8 cellular contexts compared by ENCODE assay signal in the genomic region with DNA sequence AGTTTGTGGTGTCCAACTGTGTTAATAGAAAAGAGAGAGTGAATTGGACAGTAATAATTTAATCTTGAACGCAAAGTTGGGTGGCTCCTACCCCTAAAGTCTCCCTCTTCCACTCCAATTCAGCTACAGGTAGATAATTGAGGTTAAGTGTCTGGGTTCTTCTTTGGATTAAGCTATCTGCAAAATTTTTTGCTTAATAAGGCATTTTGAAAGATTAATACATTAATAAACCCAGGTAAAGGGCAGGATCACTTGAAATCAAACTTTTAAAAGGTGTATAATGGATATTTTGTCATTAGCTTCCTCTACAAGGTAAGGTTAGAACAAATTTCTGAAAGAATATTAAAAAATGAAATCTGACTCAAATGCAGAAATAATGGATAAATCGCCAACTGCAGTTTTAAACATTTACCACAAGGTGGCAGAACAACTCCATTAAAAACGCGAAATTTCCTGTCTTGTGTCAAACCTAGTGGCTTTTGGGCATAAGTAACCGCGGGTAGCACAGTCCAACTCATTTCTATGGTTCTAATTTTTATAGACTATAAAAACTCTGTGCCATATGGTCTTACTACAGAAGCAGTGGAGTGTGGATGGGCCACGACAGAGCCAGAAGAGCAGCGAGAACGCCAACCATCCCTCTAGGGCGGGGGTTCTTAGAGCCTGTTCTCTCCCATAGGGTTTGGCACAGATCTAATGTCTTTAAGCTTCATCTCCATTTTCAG.
DNase-seq lines count a peak whose midpoint lies in the region; ATAC-seq and TF ChIP-seq lines count a peak whose summit lies in the region.

No MANE protein-coding gene starts in this region.

- no peaks in the 10 kb centered on the region for H3K36me3 Mint-ChIP-seq in CD4-positive, alpha-beta T cell (ENCODE audit: low read depth)

- peaks cover 0 to 28% (median 27%) of the 10 kb centered on the region in 5 donors for H3K4me1 ChIP-seq in subcutaneous abdominal adipose tissue (ENCODE audit: control insufficient read depth in 5 of 5, insufficient read depth in 5 of 5, low read length in 5 of 5)

- H3K27ac Mint-ChIP-seq in CD4-positive, alpha-beta T cell: no peak overlapping the region

- peak; percentile 94 for TF ChIP-seq CTCF in CD4-positive, alpha-beta T cell (IDR thresholded peaks at IDR 0.05)

- peaks cover 26% of the 10 kb centered on the region for H3K27me3 Mint-ChIP-seq in CD4-positive, alpha-beta T cell

- DNase-seq in CD4-positive, alpha-beta T cell: peak in 1 of 10 experiments; percentile 1
- DNase-seq in HCEC 1CT: peak; percentile 39
- DNase-seq in NCI-H748 treated with DMSO at 0.1 percent for 48 hours (lab: John Stamatoyannopoulos, UW): peak; percentile 87
- peak; percentile 39 to 79 for DNase-seq in T47D (ENCODE audit: low read depth in 1 of 2, low spot score in 1 of 2)
- peak; percentile 62 for DNase-seq in iris pigment epithelial cell (ENCODE audit: low read depth)
- DNase-seq in stimulated activated CD8-positive, alpha-beta memory T cell treated with anti-CD3 and anti-CD28 coated beads, Interleukin-4, amount 100 ng/mL, for 48 hours: no peak

- intact Hi-C loops in CD4-positive, alpha-beta T cell (cut with DNase I, micrococcal nuclease): loop anchor here (1.0 to 10.0 kb wide), 7 partner anchors 308 to 1782 kb away; no protein-coding TSS in a partner anchor

- no peak overlapping the region for H3K27ac ChIP-seq in CD4-positive, alpha-beta T cell (ENCODE audit: low read depth, low read length)
- H3K27ac ChIP-seq in subcutaneous abdominal adipose tissue (ENCODE audit: low read depth, low read length): peak overlapping the region; percentile 74

- H3K4me3 Mint-ChIP-seq in CD4-positive, alpha-beta T cell: no peak overlapping the region

- H3K9me3 ChIP-seq in CD4-positive, alpha-beta T cell (ENCODE audit: control insufficient read depth, low read length): no peaks in the 10 kb centered on the region
- no peaks in the 10 kb centered on the region for H3K9me3 ChIP-seq in subcutaneous abdominal adipose tissue (ENCODE audit: control insufficient read depth in 5 of 5, low read length in 5 of 5)

- no peak overlapping the region for H3K4me3 ChIP-seq in subcutaneous abdominal adipose tissue (ENCODE audit: low read depth in 1 of 5, low read length in 5 of 5)

- in situ Hi-C loops in T47D (cut with HindIII; ENCODE audit: low pct_unique_long_range_greater_than_20kb, low sequenced_read_pairs): no loop called here

- no peak for ATAC-seq in CD4-positive, alpha-beta T cell (ENCODE audit: poor library complexity)
- ATAC-seq in GM19035 (IDR thresholded peaks at IDR 0.05; ENCODE audit: unreplicated experiment): no peak

- no peaks in the 10 kb centered on the region for H3K4me1 Mint-ChIP-seq in CD4-positive, alpha-beta T cell (ENCODE audit: low read depth)

- H3K9ac ChIP-seq in subcutaneous abdominal adipose tissue (ENCODE audit: low read length in 5 of 5): no peak overlapping the region

- no peaks in the 10 kb centered on the region for H3K9me3 Mint-ChIP-seq in CD4-positive, alpha-beta T cell

- CTCF ChIA-PET in CD4-positive, alpha-beta T cell (lab: Charles Lee): interaction anchor here (1.8 kb wide), 1 partner anchor 747 kb away, joined by 7 read pairs; no protein-coding TSS in a partner anchor

- H3K36me3 ChIP-seq in subcutaneous abdominal adipose tissue (ENCODE audit: control insufficient read depth in 5 of 5, insufficient read depth in 5 of 5, low read length in 5 of 5): peaks cover 3 to 13% (median 9%) of the 10 kb centered on the region in 5 donors

- POLR2A ChIA-PET in CD4-positive, alpha-beta T cell (lab: Charles Lee): no interaction called here

- peaks cover 4% of the 10 kb centered on the region for H3K27me3 ChIP-seq in CD4-positive, alpha-beta T cell (ENCODE audit: control insufficient read depth, insufficient read depth, low read length)
- H3K27me3 ChIP-seq in subcutaneous abdominal adipose tissue (ENCODE audit: control insufficient read depth in 5 of 5, insufficient read depth in 4 of 5, low read length in 5 of 5): no peaks in the 10 kb centered on the region
